10 cellular contexts compared by ENCODE assay signal in the genomic region with DNA sequence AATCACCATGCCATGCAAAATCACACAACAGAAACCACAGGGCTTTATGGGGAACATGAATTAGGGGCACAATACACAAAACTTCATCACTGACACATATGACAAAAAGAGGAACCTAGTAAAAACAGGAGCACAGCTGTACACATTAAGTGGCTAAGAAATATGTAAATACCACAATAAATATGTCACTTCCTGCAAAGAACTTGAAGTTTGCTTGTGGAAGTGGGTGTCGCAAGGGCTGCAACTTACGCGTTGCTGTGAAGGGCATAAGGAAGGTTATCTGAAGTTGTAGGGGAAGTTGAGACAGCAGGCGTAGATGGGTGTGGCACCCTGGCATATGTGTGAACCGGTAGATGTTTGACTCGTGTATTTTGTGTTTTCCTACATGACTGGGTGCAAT. TPM values are rescaled to one million over a fixed set of nuclear protein-coding genes. Genes with fewer than 3 reads are reported as not detected.
DNase-seq lines count a peak whose midpoint lies in the region; ATAC-seq and TF ChIP-seq lines count a peak whose summit lies in the region.
"Had no signal": no experiment of that assay in that cellular context is flagged by ENCODE, and none has a peak within 500 bp of the region (broad histone marks: within the 10 kb centered on the region; RNA-seq: fewer than 3 reads in every experiment).

No MANE protein-coding gene starts in this region.

- H3K27me3 ChIP-seq in OCI-LY3 (ENCODE audit: low read depth, low read length) = 0 out of 2 replicates have a peak, but pooled peaks cover 2% of the 10 kb centered on the region

- no peaks in the 10 kb centered on the region for H3K79me2 ChIP-seq in OCI-LY3 (ENCODE audit: low read length)

- H3K9me3 ChIP-seq in OCI-LY3 (ENCODE audit: insufficient read depth, low read length) = no peaks in the 10 kb centered on the region

- no peaks in the 10 kb centered on the region for H3K36me3 Mint-ChIP-seq in HFFc6 (ENCODE audit: low read depth)
- H3K36me3 Mint-ChIP-seq: activated naive CD4-positive, alpha-beta T cell treated with anti-CD3 and anti-CD28 coated beads, Interleukin-2, amount 50 U/mL, for 72 hours had no signal

- no peaks in the 10 kb centered on the region for H3K36me3 ChIP-seq in OCI-LY3 (replicated peaks; ENCODE audit: low read depth, low read length)

- H3K9me3 Mint-ChIP-seq in HFFc6 = no peaks in the 10 kb centered on the region
- H3K9me3 Mint-ChIP-seq: activated naive CD4-positive, alpha-beta T cell treated with anti-CD3 and anti-CD28 coated beads, Interleukin-2, amount 50 U/mL, for 72 hours had no signal

- H3K4me1 ChIP-seq in OCI-LY3 (ENCODE audit: low read length) = peaks cover 18% of the 10 kb centered on the region

- no peak overlapping the region for H3K27ac ChIP-seq in OCI-LY3 (ENCODE audit: low read length)

- no peak overlapping the region for H3K9ac ChIP-seq in OCI-LY3 (ENCODE audit: low read length)

- peaks cover 1% of the 10 kb centered on the region; the same call in 1 of the 2 replicates for H3K27me3 Mint-ChIP-seq in HFFc6 (ENCODE audit: insufficient read depth)

- peak; percentile 18 for DNase-seq in GM12864 (ENCODE audit: low read depth)
- DNase-seq in iris pigment epithelial cell (ENCODE audit: low read depth) = peak; percentile 83
- DNase-seq in cerebellar nuclear complex (lab: John Stamatoyannopoulos, UW) = no peak
- no peak for DNase-seq in HFFc6
- no peak for DNase-seq in NCI-H446 treated with DMSO at 0.1 percent for 48 hours (lab: John Stamatoyannopoulos, UW)
- DNase-seq: NCI-H1694 treated with DMSO at 0.1 percent for 48 hours had no signal

- peak overlapping the region; percentile 56 for H3K4me2 ChIP-seq in OCI-LY3 (ENCODE audit: low read length)

- H3K4me3 ChIP-seq in GM12864 (ENCODE audit: low read depth, low read length) (no peak overlapping the region), OCI-LY3 (ENCODE audit: low read length) (peak overlapping the region; percentile 39)

- H2AFZ ChIP-seq in OCI-LY3 (ENCODE audit: low read depth, low read length) = no peak overlapping the region

- H3K4me3 Mint-ChIP-seq in HFFc6 = no peak overlapping the region

- no peaks in the 10 kb centered on the region for H4K20me1 ChIP-seq in OCI-LY3 (ENCODE audit: insufficient read depth, low read length)

- TF ChIP-seq CTCF in GM12864 (IDR thresholded peaks at IDR 0.05; ENCODE audit: low read depth, low read length, missing control alignments) (no peak), OCI-LY3 (IDR thresholded peaks at IDR 0.05; ENCODE audit: low read depth, low read length) (no peak), HFFc6 (IDR thresholded peaks at IDR 0.05) (no peak)

- ATAC-seq in HG02588 (IDR thresholded peaks at IDR 0.05; ENCODE audit: unreplicated experiment) (peak; percentile 86), GM21526 (IDR thresholded peaks at IDR 0.05; ENCODE audit: low FRiP score, unreplicated experiment) (no peak)
- ATAC-seq: activated naive CD4-positive, alpha-beta T cell treated with anti-CD3 and anti-CD28 coated beads, Interleukin-2, amount 50 U/mL, for 72 hours had no signal

- H3K4me1 Mint-ChIP-seq in HFFc6 (ENCODE audit: low read depth) = peaks cover 7% of the 10 kb centered on the region

- no peak overlapping the region for H3K27ac Mint-ChIP-seq in HFFc6
- H3K27ac Mint-ChIP-seq: activated naive CD4-positive, alpha-beta T cell treated with anti-CD3 and anti-CD28 coated beads, Interleukin-2, amount 50 U/mL, for 72 hours had no signal

RNA-seq across cellular contexts. Expression of a gene that starts 42.4 kb away (rescaled TPM):
- total RNA-seq in HFFc6 (2021; fragmentation: NEBNext Ultra II Directional; extraction: Animal tissue kit (Norgen Biotek cat#: 25700)) = under 1 TPM in 2 of 6 experiments, not detected in 4; 0.14 to 0.17 TPM
- total RNA-seq: activated naive CD4-positive, alpha-beta T cell treated with anti-CD3 and anti-CD28 coated beads, Interleukin-2, amount 50 U/mL, for 72 hours had no signal

Comparison
In these comparisons a context has a peak if more than half of its experiments do, and no peak if none do; other contexts are left out.
1. DNase-seq: peak in GM12864 (single experiment) and iris pigment epithelial cell (single experiment); none in cerebellar nuclear complex (0 of 2), HFFc6 (single experiment) and NCI-H446 treated with DMSO at 0.1 percent for 48 hours (single experiment).